Comparison of ENCODE assay signal across 16 cellular contexts in the genomic region with DNA sequence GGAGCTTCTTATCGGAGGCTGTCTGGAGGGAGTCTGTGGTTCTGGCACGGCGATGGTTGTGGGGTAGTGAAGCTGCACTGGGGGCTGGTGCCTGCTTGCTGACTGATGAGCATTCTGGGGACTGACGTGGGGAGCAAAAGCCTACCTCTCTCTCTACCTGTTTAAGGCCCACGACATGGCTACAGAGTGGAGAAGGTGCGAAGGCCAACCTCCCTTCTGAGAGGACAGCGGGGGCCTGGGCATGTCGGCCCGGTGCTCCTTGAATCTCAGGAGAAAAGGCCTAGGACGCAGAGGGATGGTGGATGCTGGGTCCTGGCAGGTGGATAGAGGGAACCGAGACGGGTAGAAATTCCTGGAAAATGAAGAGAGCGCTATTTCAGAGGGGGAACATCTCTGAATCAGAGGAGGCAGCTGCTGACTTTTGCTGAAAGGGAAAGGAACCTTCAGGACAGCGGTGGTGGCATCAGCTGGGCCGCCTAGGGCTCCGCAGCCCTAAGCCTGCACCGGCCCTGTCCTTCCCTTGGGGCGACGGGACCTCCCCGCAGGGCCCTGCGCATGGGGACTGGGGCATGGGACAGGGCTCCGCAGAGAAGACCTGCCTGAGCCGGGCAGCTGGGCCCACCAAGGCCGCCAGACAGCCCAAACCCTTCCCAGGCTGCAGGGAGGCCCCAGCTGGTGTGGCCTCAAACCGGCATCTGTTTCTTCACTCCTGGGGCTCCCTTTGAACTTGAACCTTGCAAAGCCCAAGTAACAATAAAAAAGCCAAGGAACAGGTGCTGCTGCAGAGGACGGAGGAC. TPM values are rescaled to one million over a fixed set of nuclear protein-coding genes. Genes with fewer than 3 reads are reported as not detected.
A peak's percentile ranks its signal among the peaks of the same experiment; 100 is the strongest.
DNase-seq lines count a peak whose midpoint lies in the region; ATAC-seq, FAIRE-seq and TF ChIP-seq lines count a peak whose summit lies in the region.
"Had no signal": no experiment of that assay in that cellular context is flagged by ENCODE, and none has a peak within 500 bp of the region (broad histone marks: within the 10 kb centered on the region; RNA-seq: fewer than 3 reads in every experiment).

No MANE protein-coding gene starts in this region.

- H3K27ac ChIP-seq in K562 (ENCODE audit: extremely low read depth, low read depth, low read length), result no peak overlapping the region
- peak overlapping the region; percentile 79 to 81 for H3K27ac ChIP-seq in mucosa of rectum (ENCODE audit: low read depth in 2 of 2, low read length in 2 of 2)
- H3K27ac ChIP-seq in stomach, result peak overlapping the region in 4 of 5 donors; percentile 79 to 84 (median 81)
- no peak overlapping the region for H3K27ac ChIP-seq in testis
- H3K27ac ChIP-seq: BLaER1, RWPE1 had no signal

- FAIRE-seq in H54 (lab: Jason Lieb, UNC) (no peak), K562 (lab: Jason Lieb, UNC) (no peak)

- H4K20me1 ChIP-seq in K562 (replicated peaks; ENCODE audit: control insufficient read depth, insufficient read depth, low read length), result no peaks in the 10 kb centered on the region
- H4K20me1 ChIP-seq: BLaER1 had no signal

- H3K36me3 Mint-ChIP-seq in immature natural killer cell, result no peaks in the 10 kb centered on the region
- H3K36me3 Mint-ChIP-seq: naive thymus-derived CD4-positive, alpha-beta T cell had no signal

- H3K36me3 ChIP-seq in K562 (ENCODE audit: control insufficient read depth, insufficient read depth, low read length) (no peaks in the 10 kb centered on the region), mucosa of rectum (ENCODE audit: control insufficient read depth in 2 of 2, insufficient read depth in 2 of 2, low read length in 2 of 2) (no peaks in the 10 kb centered on the region), stomach (no peaks in the 10 kb centered on the region), testis (ENCODE audit: low read depth, missing control alignments) (no peaks in the 10 kb centered on the region)
- H3K36me3 ChIP-seq: BLaER1, upper lobe of left lung had no signal

- H3K27me3 ChIP-seq in K562 (ENCODE audit: control insufficient read depth in 2 of 2, insufficient read depth in 2 of 2, low read length in 2 of 2) (peaks cover 0 to 15% of the 10 kb centered on the region in 2 experiments; a peak in 1 of 5 replicates), mucosa of rectum (ENCODE audit: control insufficient read depth in 2 of 2, insufficient read depth in 2 of 2, low read length in 2 of 2) (no peaks in the 10 kb centered on the region), stomach (no peaks in the 10 kb centered on the region), testis (no peaks in the 10 kb centered on the region)
- H3K27me3 ChIP-seq: BLaER1, upper lobe of left lung had no signal

- TF ChIP-seq RAD21 in K562 (CRISPR knock-in tag; conservative IDR thresholded peaks at IDR 0.05 in 1 of 2, IDR thresholded peaks at IDR 0.05 in 1 of 2), result no peak

- DNase-seq in H54 (ENCODE audit: insufficient read length, low spot score) (no peak), K562 (ENCODE audit: extremely low read depth in 1 of 4, low spot score in 3 of 4) (no peak), stomach (no peak), testis (no peak), KG1 (lab: John Stamatoyannopoulos, UW) (no peak), immature natural killer cell (no peak)
- DNase-seq: effector CD8-positive, alpha-beta T cell had no signal

- H3K4me1 ChIP-seq in K562 (replicated peaks in 1 of 2; ENCODE audit: control insufficient read depth in 2 of 2, insufficient read depth in 2 of 2, low read length in 2 of 2), result peaks cover 0 to 5% of the 10 kb centered on the region in 2 experiments; a peak in 3 of 5 replicates
- peaks cover 0 to 4% of the 10 kb centered on the region in 2 donors for H3K4me1 ChIP-seq in mucosa of rectum (ENCODE audit: control insufficient read depth in 2 of 2, insufficient read depth in 2 of 2, low read length in 2 of 2)
- H3K4me1 ChIP-seq in stomach, result peaks cover 0 to 40% (median 31%) of the 10 kb centered on the region in 4 donors
- H3K4me1 ChIP-seq in testis, result peaks cover 14% of the 10 kb centered on the region

- no peak overlapping the region for H3K9ac ChIP-seq in K562 (ENCODE audit: insufficient read depth in 1 of 2, low read depth in 2 of 2, low read length in 2 of 2)
- no peak overlapping the region for H3K9ac ChIP-seq in mucosa of rectum (ENCODE audit: low read depth in 1 of 2, low read length in 2 of 2)
- H3K9ac ChIP-seq: BLaER1 had no signal

- WGBS in K562 (ENCODE audit: insufficient coverage, low coverage, missing lambda C conversion rate), result 15% methylated on average over 12 of the region's 26 CpGs
- 92 to 94% (median 94%) methylated on average over 24 to 26 of the region's 26 CpGs for WGBS in stomach, 5 donors
- WGBS in testis, 2 donors, result 62 to 74% methylated on average over 21 to 26 of the region's 26 CpGs

- no peak overlapping the region for H3K4me3 ChIP-seq in K562
- no peak overlapping the region for H3K4me3 ChIP-seq in mucosa of rectum (ENCODE audit: low read length in 2 of 2)
- H3K4me3 ChIP-seq in stomach, result no peak overlapping the region
- H3K4me3 ChIP-seq in testis, result peak overlapping the region in 1 of 2 donors; percentile 11
- H3K4me3 ChIP-seq: BLaER1, upper lobe of left lung had no signal

- no TSS peak for BruUV-seq in K562 (replicated peaks; lab: Mats Ljungman, UMichigan)

- H3K4me3 Mint-ChIP-seq in immature natural killer cell, result no peak overlapping the region
- H3K4me3 Mint-ChIP-seq: activated CD4-positive, alpha-beta T cell treated with anti-CD3 and anti-CD28 coated beads, Interleukin-2, amount 10 ng/mL, durations not matched to agents 7 days and 5 days; activated T-helper 1 cell treated with anti-CD3 and anti-CD28 coated beads, Interleukin-12 subunit alpha, Interleukin-12 subunit beta, Interleukin-2, Interleukin-4 antibody, amounts not matched to agents 30 ng/mL and 10 ng/mL and 1 ng/mL, durations not matched to agents 14 hours and 24 hours and 36 hours; naive thymus-derived CD4-positive, alpha-beta T cell; T-helper 2 cell treated with Interferon-gamma antibody and Interleukin-4, amounts not matched to agents 5 μg/mL and 100 μg/mL, for 36 hours had no signal

- in situ Hi-C loops in K562 (cut with MboI), result no loop called here

- CTCF ChIA-PET in K562 (lab: Yijun Ruan, JAX; ENCODE audit: low intra/inter-chr PET ratio), result no interaction called here

- H3K79me2 ChIP-seq in K562 (ENCODE audit: control insufficient read depth, insufficient read depth, low read length), result no peaks in the 10 kb centered on the region

- H3K27me3 Mint-ChIP-seq in immature natural killer cell (ENCODE audit: low read depth in 3 of 3), result peaks cover 1 to 11% (median 2%) of the 10 kb centered on the region in 3 donors

- intact Hi-C loops in K562 (cut with micrococcal nuclease), result loop anchor here (10.0 kb wide), 1 partner anchor 174 kb away; no protein-coding TSS in a partner anchor
- intact Hi-C loops in stomach (cut with DNase I; ENCODE audit: low total_unique reads), result no loop called here
- intact Hi-C loops in testis (cut with DNase I; ENCODE audit: low total_unique reads), result no loop called here

- TF ChIP-seq EP300 in K562 (IDR thresholded peaks at IDR 0.05; ENCODE audit: low read length) (no peak), stomach (IDR thresholded peaks at IDR 0.05) (no peak)

- no peaks in the 10 kb centered on the region for H3K4me1 Mint-ChIP-seq in immature natural killer cell
- H3K4me1 Mint-ChIP-seq: activated CD4-positive, alpha-beta T cell treated with anti-CD3 and anti-CD28 coated beads, Interleukin-2, amount 10 ng/mL, durations not matched to agents 7 days and 5 days had no signal

- no peak for TF ChIP-seq CTCF in K562 (IDR thresholded peaks at IDR 0.05 in 2 of 3, conservative IDR thresholded peaks at IDR 0.05 in 1 of 3; ENCODE audit: insufficient read depth in 2 of 3, low read depth in 1 of 3, low read length in 3 of 3)
- TF ChIP-seq CTCF in stomach (IDR thresholded peaks at IDR 0.05), result no peak
- TF ChIP-seq CTCF in testis (IDR thresholded peaks at IDR 0.05), result no peak

- POLR2A ChIA-PET in K562 (lab: Yijun Ruan, JAX), result interaction anchor here (0.7 to 1.3 kb wide), 2 partner anchors 13 to 296 kb away, joined by 3 to 4 read pairs; no protein-coding TSS in a partner anchor

- H3K9me1 ChIP-seq in K562 (ENCODE audit: control insufficient read depth, insufficient read depth, low read length), result no peaks in the 10 kb centered on the region

- H3K9me3 Mint-ChIP-seq in immature natural killer cell, result no peaks in the 10 kb centered on the region
- H3K9me3 Mint-ChIP-seq: activated CD4-positive, alpha-beta T cell treated with anti-CD3 and anti-CD28 coated beads, Interleukin-2, amount 10 ng/mL, durations not matched to agents 7 days and 5 days; activated T-helper 1 cell treated with anti-CD3 and anti-CD28 coated beads, Interleukin-12 subunit alpha, Interleukin-12 subunit beta, Interleukin-2, Interleukin-4 antibody, amounts not matched to agents 30 ng/mL and 10 ng/mL and 1 ng/mL, durations not matched to agents 14 hours and 24 hours and 36 hours; naive thymus-derived CD4-positive, alpha-beta T cell; T-helper 2 cell treated with Interferon-gamma antibody and Interleukin-4, amounts not matched to agents 5 μg/mL and 100 μg/mL, for 36 hours had no signal

- no peak for ATAC-seq in K562
- ATAC-seq in GM21447 (IDR thresholded peaks at IDR 0.05; ENCODE audit: unreplicated experiment), result no peak

- TF ChIP-seq POLR2A in H54 (IDR thresholded peaks at IDR 0.05; ENCODE audit: low read depth, low read length), result peak; percentile 45; the same call in 1 of the 2 replicates
- no peak for TF ChIP-seq POLR2A in K562 (conservative IDR thresholded peaks at IDR 0.05)
- TF ChIP-seq POLR2A in stomach (IDR thresholded peaks at IDR 0.05), result no peak
- no peak for TF ChIP-seq POLR2A in testis (IDR thresholded peaks at IDR 0.05)

- H3K9me3 ChIP-seq in K562 (replicated peaks; ENCODE audit: control insufficient read depth, insufficient read depth, low read depth, low read length) (no peaks in the 10 kb centered on the region), mucosa of rectum (ENCODE audit: control insufficient read depth in 2 of 2, low read length in 2 of 2) (no peaks in the 10 kb centered on the region), stomach (no peaks in the 10 kb centered on the region), testis (no peaks in the 10 kb centered on the region)
- H3K9me3 ChIP-seq: BLaER1, upper lobe of left lung had no signal

- H3K27ac Mint-ChIP-seq in immature natural killer cell, result no peak overlapping the region
- H3K27ac Mint-ChIP-seq: activated CD4-positive, alpha-beta T cell treated with anti-CD3 and anti-CD28 coated beads, Interleukin-2, amount 10 ng/mL, durations not matched to agents 7 days and 5 days; activated T-helper 1 cell treated with anti-CD3 and anti-CD28 coated beads, Interleukin-12 subunit alpha, Interleukin-12 subunit beta, Interleukin-2, Interleukin-4 antibody, amounts not matched to agents 30 ng/mL and 10 ng/mL and 1 ng/mL, durations not matched to agents 14 hours and 24 hours and 36 hours; naive thymus-derived CD4-positive, alpha-beta T cell; T-helper 2 cell treated with Interferon-gamma antibody and Interleukin-4, amounts not matched to agents 5 μg/mL and 100 μg/mL, for 36 hours had no signal

- 0 out of 2 replicates have a peak overlapping the region, but pooled peaks have one; percentile 45 for H2AFZ ChIP-seq in K562 (ENCODE audit: low read depth, low read length)

- H3K4me2 ChIP-seq in K562 (ENCODE audit: insufficient read depth, low read length), result peak overlapping the region; percentile 62

RNA-seq across cellular contexts. Expression of gene MEDAG, which starts 35.0 kb away (rescaled TPM):
- not detected in 2 replicates for total RNA-seq in K562 (2011; cell fraction: chromatin; rRNA removed; ENCODE audit: low replicate concordance)
- total RNA-seq in K562 (2011; cell fraction: nucleolus; rRNA removed), result not detected in 2 replicates
- not detected in 2 replicates for total RNA-seq in K562 (2011; cell fraction: nucleoplasm; rRNA removed)
- not detected in 2 replicates for total RNA-seq in K562 (2014; rRNA removed)
- not detected in 2 replicates for total RNA-seq in K562 (2014; rRNA removed; fragmentation: Illumina TruSeq; extraction: Trizol)
- total RNA-seq in K562 (2015; rRNA removed; fragmentation: Illumina TruSeq; extraction: Trizol), result not detected in 2 replicates
- not detected in 2 replicates for total RNA-seq in K562 (2021)
- polyA plus RNA-seq in K562 (2011; rRNA removed), result not detected in 2 replicates
- not detected in 2 replicates for polyA plus RNA-seq in K562 (2011; cell fraction: cytosol; rRNA removed)
- not detected in 2 replicates for polyA plus RNA-seq in K562 (2011; cell fraction: nucleus; rRNA removed)
- not detected in 2 replicates for polyA plus RNA-seq in K562 (2012)
- polyA plus RNA-seq in K562 (2014; fragmentation: Illumina TruSeq; extraction: Trizol), result not detected in 2 replicates
- polyA plus RNA-seq in K562 (2014; fragmentation: Nextera tagmentation; extraction: Ambion mirVana), result not detected
- not detected in 2 replicates for polyA plus RNA-seq in K562 (2014; rRNA removed)
- polyA minus RNA-seq in K562 (2011; rRNA and poly(A)+ RNA removed), result not detected in 2 replicates
- not detected in 2 replicates for polyA minus RNA-seq in K562 (2011; cell fraction: cytosol; rRNA and poly(A)+ RNA removed)
- polyA minus RNA-seq in K562 (2011; cell fraction: nucleus; rRNA and poly(A)+ RNA removed), result not detected in 2 replicates
- 10 to 100 TPM in 3 of 5 donors, 1 to 10 TPM in 1, under 1 TPM in 1; 0.89 to 57.9 (median 15.4) TPM for total RNA-seq in stomach
- polyA plus RNA-seq in stomach, result 1 to 10 TPM; 4.5 to 9.0 (median 6.0) TPM
- 10 to 100 TPM in 1 of 2 donors, 1 to 10 TPM in 1; 9.6 to 17.7 TPM for total RNA-seq in testis
- 23.1 TPM for polyA plus RNA-seq in testis (ENCODE audit: insufficient read depth, low read depth, low replicate concordance)
- polyA plus RNA-seq in immature natural killer cell, result not detected
- total RNA-seq: activated CD4-positive, alpha-beta T cell treated with anti-CD3 and anti-CD28 coated beads, Interleukin-2, amount 10 ng/mL, durations not matched to agents 7 days and 5 days; activated T-helper 1 cell treated with anti-CD3 and anti-CD28 coated beads, Interleukin-12 subunit alpha, Interleukin-12 subunit beta, Interleukin-2, Interleukin-4 antibody, amounts not matched to agents 30 ng/mL and 10 ng/mL and 1 ng/mL, durations not matched to agents 14 hours and 24 hours and 36 hours had no signal

Comparison
In these comparisons a context has a peak if more than half of its experiments do, and no peak if none do; other contexts are left out.
1. H3K27ac ChIP-seq: peak in mucosa of rectum (2 of 2) and stomach (4 of 5); none in K562 (single experiment) and testis (0 of 2).
2. RNA of gene MEDAG, which starts 35.0 kb away (polyA plus RNA-seq): 23.1 TPM in testis (single experiment) and 4.5 to 9.0 TPM in stomach; not detected in K562 and not detected in immature natural killer cell; every median in the first group is over 4 times any median in the second.